In genomic region chr2:105803773-105804172, GRCh38 we compare ENCODE assay signal across 15 cellular contexts. TPM values are rescaled to one million over a fixed set of nuclear protein-coding genes. Genes with fewer than 3 reads are reported as not detected.
DNase-seq lines count a peak whose midpoint lies in the region; ATAC-seq, FAIRE-seq and TF ChIP-seq lines count a peak whose summit lies in the region.
"Had no signal": no experiment of that assay in that cellular context is flagged by ENCODE, and none has a peak within 500 bp of the region (broad histone marks: within the 10 kb centered on the region; RNA-seq: fewer than 3 reads in every experiment).

No MANE protein-coding gene starts in this region.

- peaks cover 3% of the 10 kb centered on the region for H3K4me1 ChIP-seq in astrocyte (ENCODE audit: insufficient read depth, low read length)
- peaks cover 0 to 1% of the 10 kb centered on the region in 2 donors for H3K4me1 ChIP-seq in uterus
- H3K4me1 ChIP-seq: A549 had no signal

- no peak for DNase-seq in T-helper 2 cell treated with Interferon-gamma antibody and Interleukin-4, amounts not matched to agents 5 μg/mL and 100 μg/mL, for 36 hours (ENCODE audit: low spot score)
- DNase-seq in T-helper 2 cell (no peak), astrocyte (ENCODE audit: low read depth) (peak; percentile 14), progenitor cell of endocrine pancreas (ENCODE audit: low spot score, unreplicated experiment) (no peak), uterus (no peak), WERI-Rb-1 (no peak)
- DNase-seq: activated gamma-delta T cell treated with Interleukin-2 at 50 U/mL for 16 hours, cerebellar nuclear complex, erythroblast, KG1, SIG-M5, upper lobe of left lung had no signal

- H3K4me1 Mint-ChIP-seq in T-helper 2 cell treated with Interferon-gamma antibody and Interleukin-4, amounts not matched to agents 5 μg/mL and 100 μg/mL, for 36 hours (ENCODE audit: low read depth), result peaks cover 76% of the 10 kb centered on the region
- H3K4me1 Mint-ChIP-seq in astrocyte (ENCODE audit: low read depth, unreplicated experiment) (peaks cover 32% of the 10 kb centered on the region), progenitor cell of endocrine pancreas (ENCODE audit: low read depth) (peaks cover 41% of the 10 kb centered on the region)

- intact Hi-C loops in uterus (cut with DNase I; ENCODE audit: low total_unique reads), result no loop called here

- H3K79me2 ChIP-seq in astrocyte (ENCODE audit: insufficient read depth, low read length), result peaks cover 95% of the 10 kb centered on the region

- peak overlapping the region; percentile 60 for H3K27ac Mint-ChIP-seq in T-helper 2 cell treated with Interferon-gamma antibody and Interleukin-4, amounts not matched to agents 5 μg/mL and 100 μg/mL, for 36 hours
- H3K27ac Mint-ChIP-seq in astrocyte (ENCODE audit: unreplicated experiment) (peak overlapping the region; percentile 9), progenitor cell of endocrine pancreas (peak overlapping the region; percentile 81)

- peaks cover 95% of the 10 kb centered on the region for H4K20me1 ChIP-seq in astrocyte (ENCODE audit: insufficient read depth, low read length)

- H3K27me3 ChIP-seq in astrocyte (ENCODE audit: insufficient read depth, low read length) (no peaks in the 10 kb centered on the region), uterus (no peaks in the 10 kb centered on the region), WERI-Rb-1 (ENCODE audit: insufficient read depth, low read depth, severe bottlenecking) (no peaks in the 10 kb centered on the region)
- H3K27me3 ChIP-seq: upper lobe of left lung had no signal

- no peak for TF ChIP-seq POLR2A in uterus (IDR thresholded peaks at IDR 0.05)

- no peaks in the 10 kb centered on the region for H3K9me3 Mint-ChIP-seq in T-helper 2 cell treated with Interferon-gamma antibody and Interleukin-4, amounts not matched to agents 5 μg/mL and 100 μg/mL, for 36 hours
- H3K9me3 Mint-ChIP-seq in astrocyte (ENCODE audit: unreplicated experiment), result peaks cover 2% of the 10 kb centered on the region
- no peaks in the 10 kb centered on the region for H3K9me3 Mint-ChIP-seq in progenitor cell of endocrine pancreas (ENCODE audit: low read depth)

- H3K27ac ChIP-seq in astrocyte (ENCODE audit: low read depth, low read length), result no peak overlapping the region
- no peak overlapping the region for H3K27ac ChIP-seq in uterus
- H3K27ac ChIP-seq in WERI-Rb-1, result no peak overlapping the region
- H3K27ac ChIP-seq: A549 had no signal

- H3K4me2 ChIP-seq in astrocyte (ENCODE audit: low read length), result no peak overlapping the region
- H3K4me2 ChIP-seq: A549 had no signal

- H3K36me3 ChIP-seq in astrocyte (ENCODE audit: insufficient read depth, low read length), result no peaks in the 10 kb centered on the region
- no peaks in the 10 kb centered on the region for H3K36me3 ChIP-seq in uterus
- no peaks in the 10 kb centered on the region for H3K36me3 ChIP-seq in WERI-Rb-1
- H3K36me3 ChIP-seq: upper lobe of left lung had no signal

- H2AFZ ChIP-seq in astrocyte (ENCODE audit: low read depth, low read length), result no peak overlapping the region

- FAIRE-seq in astrocyte (lab: Jason Lieb, UNC), result no peak
- FAIRE-seq: A549 had no signal

- H3K4me3 Mint-ChIP-seq in T-helper 2 cell treated with Interferon-gamma antibody and Interleukin-4, amounts not matched to agents 5 μg/mL and 100 μg/mL, for 36 hours, result peak overlapping the region; percentile 5
- H3K4me3 Mint-ChIP-seq in astrocyte (ENCODE audit: unreplicated experiment) (no peak overlapping the region), progenitor cell of endocrine pancreas (ENCODE audit: low read depth) (no peak overlapping the region)

- H3K27me3 Mint-ChIP-seq in T-helper 2 cell treated with Interferon-gamma antibody and Interleukin-4, amounts not matched to agents 5 μg/mL and 100 μg/mL, for 36 hours (ENCODE audit: low read depth), result no peaks in the 10 kb centered on the region
- H3K27me3 Mint-ChIP-seq in astrocyte (ENCODE audit: low read depth, unreplicated experiment), result no peaks in the 10 kb centered on the region
- no peaks in the 10 kb centered on the region for H3K27me3 Mint-ChIP-seq in progenitor cell of endocrine pancreas

- ATAC-seq in HG03439 (IDR thresholded peaks at IDR 0.05; ENCODE audit: unreplicated experiment) (peak; percentile 3), GM21723 (IDR thresholded peaks at IDR 0.05; ENCODE audit: unreplicated experiment) (no peak)
- ATAC-seq: A549 had no signal

- H3K4me3 ChIP-seq in astrocyte (ENCODE audit: insufficient read depth, low read depth, low read length) (no peak overlapping the region), uterus (no peak overlapping the region), WERI-Rb-1 (ENCODE audit: low read depth, low read length) (no peak overlapping the region)
- H3K4me3 ChIP-seq: A549, upper lobe of left lung had no signal

- peaks cover 46% of the 10 kb centered on the region for H3K36me3 Mint-ChIP-seq in T-helper 2 cell treated with Interferon-gamma antibody and Interleukin-4, amounts not matched to agents 5 μg/mL and 100 μg/mL, for 36 hours (ENCODE audit: low read depth)
- H3K36me3 Mint-ChIP-seq in astrocyte (ENCODE audit: low read depth, unreplicated experiment) (peaks cover 14% of the 10 kb centered on the region), progenitor cell of endocrine pancreas (ENCODE audit: insufficient read depth) (peaks cover 6% of the 10 kb centered on the region)

- H3K9me3 ChIP-seq in astrocyte (ENCODE audit: insufficient read depth, low read depth, low read length) (no peaks in the 10 kb centered on the region), uterus (no peaks in the 10 kb centered on the region), WERI-Rb-1 (ENCODE audit: severe bottlenecking) (no peaks in the 10 kb centered on the region)
- H3K9me3 ChIP-seq: A549, upper lobe of left lung had no signal

- H3K9ac ChIP-seq in astrocyte (ENCODE audit: low read length), result no peak overlapping the region

- TF ChIP-seq CTCF in astrocyte (IDR thresholded peaks at IDR 0.05; ENCODE audit: insufficient read depth, low read depth, low read length) (no peak), progenitor cell of endocrine pancreas (IDR thresholded peaks at IDR 0.05; ENCODE audit: unreplicated experiment) (no peak), uterus (IDR thresholded peaks at IDR 0.05) (no peak), WERI-Rb-1 (IDR thresholded peaks at IDR 0.05; ENCODE audit: low read depth, low read length) (no peak)

RNA-seq across cellular contexts. Expression of gene NCK2, which starts 59.1 kb away (rescaled TPM):
- total RNA-seq in astrocyte, result 61.6 and 62.9 TPM in 2 replicates
- total RNA-seq in progenitor cell of endocrine pancreas, result 92.5 TPM in 2 replicates
- total RNA-seq in uterus, result 10 to 100 TPM; 14.7 to 47.5 (median 29.3) TPM

Comparison
In these comparisons a context has a peak if more than half of its experiments do, and no peak if none do; other contexts are left out.
1. H3K27ac Mint-ChIP-seq: peak in every context shown above with its lines; median percentile 81 in progenitor cell of endocrine pancreas; 60 in T-helper 2 cell treated with Interferon-gamma antibody and Interleukin-4, amounts not matched to agents 5 μg/mL and 100 μg/mL, for 36 hours; 9 in astrocyte.